8 cellular contexts compared by ENCODE assay signal in genomic region chr3:156554515-156554841, GRCh38. TPM values are rescaled to one million over a fixed set of nuclear protein-coding genes. Genes with fewer than 3 reads are reported as not detected.
DNase-seq lines count a peak whose midpoint lies in the region; TF ChIP-seq lines count a peak whose summit lies in the region.

No MANE protein-coding gene starts in this region.

- peak overlapping the region; percentile 92 for H3K9ac ChIP-seq in HUES48 (ENCODE audit: low read depth, low read length)

- H3K27ac ChIP-seq in HUES48 (ENCODE audit: low read depth, low read length) (peak overlapping the region; percentile 92), caudate nucleus (ENCODE audit: low read depth, low read length) (peak overlapping the region; percentile 81), muscle layer of duodenum (ENCODE audit: low read length) (peak overlapping the region; percentile 91)

- TF ChIP-seq CTCF in AG10803 (conservative IDR thresholded peaks at IDR 0.05; ENCODE audit: low read length): no peak

- DNase-seq in AG10803 (ENCODE audit: low read depth): peak; percentile 16
- peak in 3 of 61 donors; percentile 41 to 55 (median 50) for DNase-seq in caudate nucleus (lab: John Stamatoyannopoulos, UW)
- no peak for DNase-seq in NCI-H1105 (lab: John Stamatoyannopoulos, UW)
- no peak for DNase-seq in effector CD8-positive, alpha-beta T cell (lab: John Stamatoyannopoulos, UW)
- DNase-seq in activated CD4-positive, alpha-beta T cell treated with anti-CD3 and anti-CD28 coated beads for 4 hours: no peak
- no peak for DNase-seq in ureter (ENCODE audit: low spot score)

- H3K36me3 ChIP-seq in HUES48 (ENCODE audit: control insufficient read depth, insufficient read depth, low read length) (peaks cover 42% of the 10 kb centered on the region), muscle layer of duodenum (ENCODE audit: control insufficient read depth in 1 of 2, insufficient read depth in 2 of 2, low read length in 2 of 2) (peaks cover 10 to 17% of the 10 kb centered on the region in 2 donors)

- H3K4me3 ChIP-seq in AG10803 (ENCODE audit: low read length) (peak overlapping the region; percentile 87), HUES48 (ENCODE audit: low read depth, low read length) (peak overlapping the region; percentile 91), muscle layer of duodenum (ENCODE audit: low read depth in 1 of 2, low read length in 2 of 2) (peak overlapping the region; percentile 87 to 97)

- H3K9me3 ChIP-seq in HUES48 (ENCODE audit: control insufficient read depth, insufficient read depth, low read length) (no peaks in the 10 kb centered on the region), muscle layer of duodenum (ENCODE audit: control insufficient read depth in 1 of 2, low read length in 2 of 2) (no peaks in the 10 kb centered on the region)

- H3K4me1 ChIP-seq in HUES48 (ENCODE audit: control insufficient read depth, insufficient read depth, low read length) (peaks cover 5% of the 10 kb centered on the region; the same call in 1 of the 2 replicates), muscle layer of duodenum (ENCODE audit: control insufficient read depth in 1 of 2, insufficient read depth in 2 of 2, low read length in 2 of 2) (peaks cover 12 to 37% of the 10 kb centered on the region in 2 donors)

- H3K27me3 ChIP-seq in HUES48 (ENCODE audit: control insufficient read depth, insufficient read depth, low read length): no peaks in the 10 kb centered on the region
- no peaks in the 10 kb centered on the region for H3K27me3 ChIP-seq in muscle layer of duodenum (ENCODE audit: low read depth, low read length)

RNA-seq across cellular contexts. Expression of gene SSR3, which starts 0.4 kb away (rescaled TPM):
- 137 TPM for total RNA-seq in ureter
